In the genomic region with DNA sequence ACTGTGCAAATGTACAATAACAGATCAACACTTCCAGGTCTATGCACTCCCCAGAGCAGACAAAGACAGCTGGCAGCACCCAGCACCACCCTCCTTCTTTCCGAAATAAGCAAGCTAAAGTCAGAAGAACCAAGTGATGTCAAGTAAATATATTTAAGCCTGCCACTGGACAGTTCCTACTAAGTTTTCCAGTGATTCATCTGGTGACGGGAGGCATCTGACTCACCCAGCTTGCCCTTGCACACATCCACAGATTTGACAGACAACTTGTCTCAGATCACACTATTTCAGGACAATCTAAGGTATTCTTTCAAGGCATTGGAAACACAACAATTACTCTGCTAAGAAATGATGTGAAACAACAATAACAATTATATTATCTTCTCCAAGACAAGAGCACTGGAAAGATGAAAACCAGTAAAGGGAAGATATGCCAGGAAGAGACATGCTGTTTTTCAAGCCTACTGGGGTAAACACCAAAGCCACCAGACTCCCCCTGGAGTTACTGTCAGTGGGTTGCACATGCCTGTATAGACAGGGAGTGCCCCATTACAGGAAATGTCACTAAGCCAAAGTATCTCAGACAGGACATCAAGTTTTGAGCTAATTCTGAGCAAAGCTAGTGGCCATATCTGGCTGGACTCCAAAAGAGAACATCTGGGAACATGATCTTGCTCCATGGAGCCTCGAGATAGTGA, we compare ENCODE assay signal across 17 cellular contexts.
"Had no signal": no experiment of that assay in that cellular context is flagged by ENCODE, and none has a peak within 500 bp of the region (broad histone marks: within the 10 kb centered on the region; RNA-seq: fewer than 3 reads in every experiment).

No MANE protein-coding gene starts in this region.

- H3K4me2 ChIP-seq: neural progenitor cell had no signal

- H3K9ac ChIP-seq: neural progenitor cell had no signal

- H3K27ac ChIP-seq: colonic mucosa, neural progenitor cell, stomach, testis, upper lobe of right lung had no signal

- DNase-seq: activated CD4-positive, alpha-beta T cell treated with anti-CD3 and anti-CD28 coated beads, Interleukin-2, amount 10 ng/mL, durations not matched to agents 7 days and 5 days; activated CD4-positive, CD25-positive, alpha-beta regulatory T cell; activated CD8-positive, alpha-beta memory T cell treated with anti-CD3 and anti-CD28 coated beads, Interleukin-2, amount 50 U/mL, for 48 hours; activated gamma-delta T cell treated with Interleukin-2 at 50 U/mL for 16 hours; activated T-cell treated with anti-CD3 and anti-CD28 coated beads, Interleukin-2, amount 50 U/mL, for 72 hours; amniotic stem cell; central memory CD4-positive, alpha-beta T cell; colonic mucosa; head of caudate nucleus; immature natural killer cell; naive B cell; stimulated activated CD4-positive, alpha-beta T cell treated with anti-CD3 and anti-CD28 coated beads, Interleukin-1b, Interleukin-23, amount 100 ng/mL, for 48 hours; stomach; testis; upper lobe of right lung had no signal

- H3K9me3 ChIP-seq: colonic mucosa, stomach, testis, upper lobe of right lung had no signal

- H3K4me3 ChIP-seq: colonic mucosa, neural progenitor cell, stomach, testis, upper lobe of right lung had no signal

- H3K4me1 ChIP-seq: colonic mucosa, stomach, testis, upper lobe of right lung had no signal

- H2AFZ ChIP-seq: neural progenitor cell had no signal

- H3K36me3 ChIP-seq: colonic mucosa, neural progenitor cell, stomach, upper lobe of right lung had no signal

- H3K27me3 ChIP-seq: colonic mucosa, neural progenitor cell, stomach, testis, upper lobe of right lung had no signal

- ATAC-seq: activated T-cell treated with anti-CD3 and anti-CD28 coated beads, Interleukin-2, amount 50 U/mL, for 72 hours; sciatic nerve; upper lobe of right lung had no signal
